Comparison of ENCODE assay signal across 1 cellular context in genomic region chr19:11540642-11541041, GRCh38.
TF ChIP-seq lines count a peak whose summit lies in the region.

No MANE protein-coding gene starts in this region.

TF ChIP-seq in IMR-90, 13 proteins besides CTCF, POLR2A, EP300 and RAD21:
- no peak for TF ChIP-seq BHLHE40 (IDR thresholded peaks at IDR 0.05; ENCODE audit: low read depth, low read length)
- TF ChIP-seq SMC3 (IDR thresholded peaks at IDR 0.05; ENCODE audit: low read depth, low read length): no peak
- no peak for TF ChIP-seq MXI1 (IDR thresholded peaks at IDR 0.05; ENCODE audit: borderline replicate concordance, low read depth, low read length)
- TF ChIP-seq MAFK (IDR thresholded peaks at IDR 0.05; ENCODE audit: low read depth, low read length): no peak
- no peak for TF ChIP-seq CHD1 (IDR thresholded peaks at IDR 0.05; ENCODE audit: low read depth, low read length)
TF ChIP-seq in IMR-90: peak in this region for 0.
